Comparison of ENCODE assay signal across 8 cellular contexts in genomic region chr20:33673411-33674293, GRCh38. TPM values are rescaled to one million over a fixed set of nuclear protein-coding genes. Genes with fewer than 3 reads are reported as not detected.
A peak's percentile ranks its signal among the peaks of the same experiment; 100 is the strongest.
DNase-seq lines count a peak whose midpoint lies in the region; ATAC-seq and TF ChIP-seq lines count a peak whose summit lies in the region.

No MANE protein-coding gene starts in this region.

- no peaks in the 10 kb centered on the region for H3K9me3 ChIP-seq in mucosa of descending colon
- no peaks in the 10 kb centered on the region for H3K9me3 ChIP-seq in vagina

- H3K27me3 Mint-ChIP-seq in activated T-cell treated with anti-CD3 and anti-CD28 coated beads, Interleukin-2, amount 50 U/mL, for 4 hours (ENCODE audit: low read depth), result no peaks in the 10 kb centered on the region

- peak overlapping the region; percentile 57 for H3K4me3 ChIP-seq in mucosa of descending colon
- peak overlapping the region; percentile 63 to 75 for H3K4me3 ChIP-seq in vagina

- no peaks in the 10 kb centered on the region for H3K36me3 Mint-ChIP-seq in activated T-cell treated with anti-CD3 and anti-CD28 coated beads, Interleukin-2, amount 50 U/mL, for 4 hours (ENCODE audit: insufficient read depth)

- H3K27ac ChIP-seq in caudate nucleus (ENCODE audit: low read depth, low read length) (peak overlapping the region; percentile 68), vagina (peak overlapping the region; percentile 95)

- intact Hi-C loops in mucosa of descending colon (cut with DNase I, micrococcal nuclease) (no loop called here), vagina (cut with DNase I) (loop anchor here (10.0 kb wide), 1 partner anchor 61 kb away; the partner anchor contains the start of gene ZNF341)

- no peak for ATAC-seq in activated T-cell treated with anti-CD3 and anti-CD28 coated beads, Interleukin-2, amount 50 U/mL, for 4 hours
- ATAC-seq in mucosa of descending colon, result peak; percentile 12
- ATAC-seq in HG03520 (IDR thresholded peaks at IDR 0.05; ENCODE audit: unreplicated experiment), result no peak

- TF ChIP-seq POLR2A in vagina (IDR thresholded peaks at IDR 0.05), result no peak

- TF ChIP-seq CTCF in mucosa of descending colon (IDR thresholded peaks at IDR 0.05), result no peak
- no peak for TF ChIP-seq CTCF in vagina (IDR thresholded peaks at IDR 0.05)

- H3K4me1 ChIP-seq in mucosa of descending colon (ENCODE audit: low read depth), result peaks cover 23% of the 10 kb centered on the region
- peaks cover 47% of the 10 kb centered on the region for H3K4me1 ChIP-seq in vagina

- H3K9me3 Mint-ChIP-seq in activated T-cell treated with anti-CD3 and anti-CD28 coated beads, Interleukin-2, amount 50 U/mL, for 4 hours, result no peaks in the 10 kb centered on the region

- H3K4me3 Mint-ChIP-seq in activated T-cell treated with anti-CD3 and anti-CD28 coated beads, Interleukin-2, amount 50 U/mL, for 4 hours, result peak overlapping the region; percentile 86

- no peak for DNase-seq in activated T-cell treated with anti-CD3 and anti-CD28 coated beads, Interleukin-2, amount 50 U/mL, for 4 hours
- no peak for DNase-seq in activated T-cell treated with anti-CD3 and anti-CD28 coated beads for 4 hours
- DNase-seq in M059J (ENCODE audit: low read depth), result peak; percentile 81
- peak in 1 of 61 donors; percentile 38 for DNase-seq in caudate nucleus (lab: John Stamatoyannopoulos, UW)
- DNase-seq in mucosa of descending colon, result peak in 1 of 3 donors; percentile 48
- no peak for DNase-seq in vagina (ENCODE audit: extremely low spot score in 2 of 2)
- DNase-seq in kidney glomerular epithelial cell (lab: John Stamatoyannopoulos, UW), result no peak

- no peaks in the 10 kb centered on the region for H3K36me3 ChIP-seq in mucosa of descending colon (ENCODE audit: low read depth)
- H3K36me3 ChIP-seq in vagina, result no peaks in the 10 kb centered on the region

- H3K4me1 Mint-ChIP-seq in activated T-cell treated with anti-CD3 and anti-CD28 coated beads, Interleukin-2, amount 50 U/mL, for 4 hours (ENCODE audit: low read depth), result peaks cover 29% of the 10 kb centered on the region

- no peaks in the 10 kb centered on the region for H3K27me3 ChIP-seq in vagina

RNA-seq across cellular contexts. Expression of gene NECAB3, which starts 0.6 kb away (rescaled TPM):
- 10 to 100 TPM in 1 of 3 donors, 1 to 10 TPM in 2; 8.0 to 11.8 (median 9.7) TPM for total RNA-seq in activated T-cell treated with anti-CD3 and anti-CD28 coated beads, Interleukin-2, amount 50 U/mL, for 4 hours
- 32.0 and 60.5 TPM in 2 replicates for total RNA-seq in M059J (2014; rRNA removed; shearing (Covaris generic))
- total RNA-seq in mucosa of descending colon, result 10 to 100 TPM; 50.7 to 55.7 (median 51.7) TPM
- total RNA-seq in vagina, result 29.2 TPM

RNA-seq across cellular contexts. Expression of gene ACTL10, which starts 6.9 kb away (rescaled TPM):
- 1 to 10 TPM; 5.0 to 7.6 (median 6.9) TPM for total RNA-seq in activated T-cell treated with anti-CD3 and anti-CD28 coated beads, Interleukin-2, amount 50 U/mL, for 4 hours
- not detected in 2 replicates for total RNA-seq in M059J (2014; rRNA removed; shearing (Covaris generic))
- total RNA-seq in mucosa of descending colon (1 to 10 TPM; 1.7 to 4.2 (median 2.4) TPM), vagina (1.5 TPM)

RNA-seq across cellular contexts. Expression of gene C20orf144, which starts 11.5 kb away (rescaled TPM):
- under 1 TPM; 0.11 to 0.38 (median 0.20) TPM for total RNA-seq in activated T-cell treated with anti-CD3 and anti-CD28 coated beads, Interleukin-2, amount 50 U/mL, for 4 hours
- total RNA-seq in M059J (2014; rRNA removed; shearing (Covaris generic)), result 0.12 TPM in 1 of 2 replicates, not detected in the other
- total RNA-seq in mucosa of descending colon, result under 1 TPM in 1 of 3 donors, not detected in 2; 0.24 TPM
- total RNA-seq in vagina, result not detected

RNA-seq across cellular contexts. Expression of gene E2F1, which starts 12.5 kb away (rescaled TPM):
- 10 to 100 TPM; 57.5 to 60.2 (median 57.6) TPM for total RNA-seq in activated T-cell treated with anti-CD3 and anti-CD28 coated beads, Interleukin-2, amount 50 U/mL, for 4 hours
- total RNA-seq in M059J (2014; rRNA removed; shearing (Covaris generic)), result 46.3 and 67.8 TPM in 2 replicates
- total RNA-seq in mucosa of descending colon, result 1 to 10 TPM; 3.6 to 8.2 (median 4.1) TPM
- total RNA-seq in vagina, result 0.49 TPM

RNA-seq across cellular contexts. Expression of gene PXMP4, which starts 46.5 kb away (rescaled TPM):
- total RNA-seq in activated T-cell treated with anti-CD3 and anti-CD28 coated beads, Interleukin-2, amount 50 U/mL, for 4 hours, result 1 to 10 TPM; 4.2 to 4.9 (median 4.4) TPM
- 15.6 and 18.0 TPM in 2 replicates for total RNA-seq in M059J (2014; rRNA removed; shearing (Covaris generic))
- total RNA-seq in mucosa of descending colon (10 to 100 TPM; 14.5 to 18.6 (median 18.2) TPM), vagina (6.6 TPM)
